Comparison of ENCODE assay signal across 23 cellular contexts in genomic region chr9:124438091-124438490, GRCh38. TPM values are rescaled to one million over a fixed set of nuclear protein-coding genes. Genes with fewer than 3 reads are reported as not detected.
"Had no signal": no experiment of that assay in that cellular context is flagged by ENCODE, and none has a peak within 500 bp of the region (broad histone marks: within the 10 kb centered on the region; RNA-seq: fewer than 3 reads in every experiment).

No MANE protein-coding gene starts in this region.

- H3K4me1 ChIP-seq: heart left ventricle, parathyroid adenoma, tibial artery, upper lobe of left lung, vagina had no signal

- DNase-seq: cortex of kidney; effector CD8-positive, alpha-beta T cell; foreskin melanocyte; hippocampal formation; kidney glomerular epithelial cell; mesendoderm; naive thymus-derived CD4-positive, alpha-beta T cell; nephron progenitor cell; stimulated activated CD4-positive, alpha-beta T cell treated with anti-CD3 and anti-CD28 coated beads, Interleukin-15, amount 100 ng/mL, for 24 hours; stimulated activated CD4-positive, alpha-beta T cell treated with anti-CD3 and anti-CD28 coated beads, Interleukin-1b, Interleukin-23, amount 100 ng/mL, for 48 hours; stimulated activated CD4-positive, alpha-beta T cell treated with anti-CD3 and anti-CD28 coated beads, Interleukin-4, amount 100 ng/mL, for 24 hours; upper lobe of left lung had no signal

- H3K79me2 ChIP-seq: parathyroid adenoma had no signal

- H3K36me3 ChIP-seq: heart left ventricle, tibial artery, upper lobe of left lung, vagina had no signal

- H3K9me3 ChIP-seq: tibial artery, vagina had no signal

- H3K9ac ChIP-seq: parathyroid adenoma had no signal

- H2AFZ ChIP-seq: parathyroid adenoma had no signal

- H3K4me3 ChIP-seq: dorsolateral prefrontal cortex, heart left ventricle, tibial artery, upper lobe of left lung, vagina had no signal

- ATAC-seq: heart left ventricle; naive thymus-derived CD4-positive, alpha-beta T cell; stimulated activated memory B cell treated with anti-CD40 and anti-IgM and Interleukin-4, amounts not matched to agents 10 μg/mL and 1 μg/mL and 100 μg/mL, for 72 hours had no signal

- H3K27ac ChIP-seq: dorsolateral prefrontal cortex, heart left ventricle, parathyroid adenoma, tibial artery, upper lobe of left lung, vagina had no signal

- H3K27me3 ChIP-seq: upper lobe of left lung, vagina had no signal

RNA-seq across cellular contexts. Expression of gene ADGRD2, which starts 12.2 kb away (rescaled TPM):
- total RNA-seq: glomerular endothelial cell; heart left ventricle; liver; lung microvascular endothelial cell; naive thymus-derived CD4-positive, alpha-beta T cell; omental fat pad; pulmonary artery endothelial cell; upper lobe of left lung had no signal
- polyA plus RNA-seq: heart left ventricle; liver; naive thymus-derived CD4-positive, alpha-beta T cell had no signal
